Comparison of ENCODE assay signal across 15 cellular contexts in genomic region chr20:32464401-32465091, GRCh38.
DNase-seq lines count a peak whose midpoint lies in the region; ATAC-seq and TF ChIP-seq lines count a peak whose summit lies in the region.
"Had no signal": no experiment of that assay in that cellular context is flagged by ENCODE, and none has a peak within 500 bp of the region (broad histone marks: within the 10 kb centered on the region; RNA-seq: fewer than 3 reads in every experiment).

No MANE protein-coding gene starts in this region.

- no peak for TF ChIP-seq EP300 in esophagus muscularis mucosa (IDR thresholded peaks at IDR 0.05)

- ATAC-seq in HG03469 (IDR thresholded peaks at IDR 0.05; ENCODE audit: unreplicated experiment) (no peak), GM18867 (IDR thresholded peaks at IDR 0.05; ENCODE audit: unreplicated experiment) (no peak), GM21619 (IDR thresholded peaks at IDR 0.05; ENCODE audit: unreplicated experiment) (no peak)

- H3F3A ChIP-seq in neural progenitor cell (ENCODE audit: low read depth) = peaks cover 4% of the 10 kb centered on the region

- TF ChIP-seq CTCF in esophagus muscularis mucosa (IDR thresholded peaks at IDR 0.05) = no peak
- no peak for TF ChIP-seq CTCF in neural progenitor cell (IDR thresholded peaks at IDR 0.05)
- TF ChIP-seq CTCF in type B pancreatic cell (conservative IDR thresholded peaks at IDR 0.05) = no peak

- intact Hi-C loops in esophagus muscularis mucosa (cut with DNase I) = no loop called here

- WGBS in esophagus muscularis mucosa = 74% methylated on average over 15 of the region's 20 CpGs

- no peak overlapping the region for H2AFZ ChIP-seq in neural progenitor cell (replicated peaks)

- no peak for TF ChIP-seq POLR2A in esophagus muscularis mucosa (IDR thresholded peaks at IDR 0.05; ENCODE audit: low read depth)

- no peaks in the 10 kb centered on the region for H3K27me3 Mint-ChIP-seq in activated naive CD8-positive, alpha-beta T cell
- H3K27me3 Mint-ChIP-seq in activated naive CD8-positive, alpha-beta T cell treated with anti-CD3 and anti-CD28 coated beads for 36 hours = no peaks in the 10 kb centered on the region
- H3K27me3 Mint-ChIP-seq in neural progenitor cell (ENCODE audit: insufficient read depth, low read depth) (peaks cover 2% of the 10 kb centered on the region), type B pancreatic cell (no peaks in the 10 kb centered on the region)

- no peak overlapping the region for H3K4me2 ChIP-seq in neural progenitor cell

- H3K9ac ChIP-seq in neural progenitor cell = peak overlapping the region; percentile 47

- H3K36me3 ChIP-seq in esophagus muscularis mucosa = peaks cover 0 to 4% (median 0%) of the 10 kb centered on the region in 4 donors
- no peaks in the 10 kb centered on the region for H3K36me3 ChIP-seq in neural progenitor cell

- H3K79me2 ChIP-seq in neural progenitor cell (ENCODE audit: low read depth) = peaks cover 9% of the 10 kb centered on the region

- H3K27me3 ChIP-seq in esophagus muscularis mucosa (no peaks in the 10 kb centered on the region), neural progenitor cell (no peaks in the 10 kb centered on the region)

- H3K4me3 ChIP-seq in esophagus muscularis mucosa = peak overlapping the region in 1 of 4 donors; percentile 22
- H3K4me3 ChIP-seq in neural progenitor cell = no peak overlapping the region
- H3K4me3 ChIP-seq: SK-N-MC had no signal

- H4K20me1 ChIP-seq in neural progenitor cell (ENCODE audit: low read depth) = peaks cover 63% of the 10 kb centered on the region

- DNase-seq in activated naive CD8-positive, alpha-beta T cell treated with anti-CD3 and anti-CD28 coated beads for 36 hours = no peak
- DNase-seq in esophagus muscularis mucosa (ENCODE audit: extremely low spot score) (no peak), neural progenitor cell (ENCODE audit: low spot score) (no peak), type B pancreatic cell (ENCODE audit: extremely low spot score, unreplicated experiment) (no peak)
- DNase-seq: 8988T; activated naive CD4-positive, alpha-beta T cell treated with Interleukin-2 at 50 U/mL for 16 hours; Caco-2; GOT3; stimulated activated naive CD4-positive, alpha-beta T cell treated with Interleukin-2 at 50 U/mL for 16 hours had no signal

- H3K4me1 Mint-ChIP-seq in activated naive CD8-positive, alpha-beta T cell (ENCODE audit: low read depth) = no peaks in the 10 kb centered on the region
- H3K4me1 Mint-ChIP-seq in activated naive CD8-positive, alpha-beta T cell treated with anti-CD3 and anti-CD28 coated beads for 36 hours = no peaks in the 10 kb centered on the region
- H3K4me1 Mint-ChIP-seq in neural progenitor cell (peaks cover 22% of the 10 kb centered on the region), type B pancreatic cell (ENCODE audit: unreplicated experiment) (peaks cover 20% of the 10 kb centered on the region)

- H3K4me1 ChIP-seq in esophagus muscularis mucosa (peaks cover 59 to 77% (median 68%) of the 10 kb centered on the region in 4 donors), neural progenitor cell (peaks cover 16% of the 10 kb centered on the region)
- H3K4me1 ChIP-seq: Caco-2 had no signal

- no peaks in the 10 kb centered on the region for H3K36me3 Mint-ChIP-seq in activated naive CD8-positive, alpha-beta T cell
- H3K36me3 Mint-ChIP-seq in activated naive CD8-positive, alpha-beta T cell treated with anti-CD3 and anti-CD28 coated beads for 36 hours = no peaks in the 10 kb centered on the region
- H3K36me3 Mint-ChIP-seq in neural progenitor cell (peaks cover 3% of the 10 kb centered on the region), type B pancreatic cell (peaks cover 3% of the 10 kb centered on the region)

- H3K9me3 ChIP-seq in esophagus muscularis mucosa (no peaks in the 10 kb centered on the region), neural progenitor cell (ENCODE audit: low read depth) (no peaks in the 10 kb centered on the region)
- H3K9me3 ChIP-seq: Caco-2 had no signal

- H3K9me3 Mint-ChIP-seq in activated naive CD8-positive, alpha-beta T cell (ENCODE audit: low read depth) = no peaks in the 10 kb centered on the region
- no peaks in the 10 kb centered on the region for H3K9me3 Mint-ChIP-seq in activated naive CD8-positive, alpha-beta T cell treated with anti-CD3 and anti-CD28 coated beads for 36 hours
- H3K9me3 Mint-ChIP-seq in neural progenitor cell = no peaks in the 10 kb centered on the region
- no peaks in the 10 kb centered on the region for H3K9me3 Mint-ChIP-seq in type B pancreatic cell

- H3K27ac Mint-ChIP-seq in activated naive CD8-positive, alpha-beta T cell = peak overlapping the region; percentile 34
- no peak overlapping the region for H3K27ac Mint-ChIP-seq in activated naive CD8-positive, alpha-beta T cell treated with anti-CD3 and anti-CD28 coated beads for 36 hours
- H3K27ac Mint-ChIP-seq in neural progenitor cell (peak overlapping the region; percentile 81), type B pancreatic cell (peak overlapping the region; percentile 31)

- H3K27ac ChIP-seq in esophagus muscularis mucosa (replicated peaks in 1 of 4) (peak overlapping the region; percentile 77 to 85 (median 82)), neural progenitor cell (peak overlapping the region; percentile 31)
- H3K27ac ChIP-seq: HL-60, SK-N-MC had no signal

- no peak overlapping the region for H3K4me3 Mint-ChIP-seq in activated naive CD8-positive, alpha-beta T cell
- no peak overlapping the region for H3K4me3 Mint-ChIP-seq in activated naive CD8-positive, alpha-beta T cell treated with anti-CD3 and anti-CD28 coated beads for 36 hours
- no peak overlapping the region for H3K4me3 Mint-ChIP-seq in neural progenitor cell
- H3K4me3 Mint-ChIP-seq in type B pancreatic cell = no peak overlapping the region
